ENCODE assay signal across 8 cellular contexts in genomic region chr10:91409069-91409868, GRCh38. TPM values are rescaled to one million over a fixed set of nuclear protein-coding genes. Genes with fewer than 3 reads are reported as not detected.
DNase-seq lines count a peak whose midpoint lies in the region; ATAC-seq, FAIRE-seq and TF ChIP-seq lines count a peak whose summit lies in the region.

No MANE protein-coding gene starts in this region.

- H3K27me3 ChIP-seq in DOHH2 (ENCODE audit: control insufficient read depth, low read length) = no peaks in the 10 kb centered on the region
- H3K27me3 ChIP-seq in heart left ventricle = no peaks in the 10 kb centered on the region
- H3K27me3 ChIP-seq in ovary = no peaks in the 10 kb centered on the region

- intact Hi-C loops in heart left ventricle (cut with DNase I) = loop anchor here in 1 of 10 donors (10.0 kb wide), 1 partner anchor 226 kb away; the partner anchor contains the start of gene PPP1R3C
- intact Hi-C loops in ovary (cut with DNase I) = loop anchor here in 2 of 4 donors (5.0 kb wide), 1 partner anchor 223 kb away; the partner anchor contains the start of gene PPP1R3C (in 2 of the 2)

- H3K79me2 ChIP-seq in DOHH2 (ENCODE audit: control insufficient read depth, low read length) = peaks cover 35% of the 10 kb centered on the region

- WGBS in heart left ventricle, 4 donors = 4 to 11% (median 6%) methylated on average over 18 to 31 of the region's 31 CpGs
- 1 to 2% (median 1%) methylated on average over 30 to 31 of the region's 31 CpGs for WGBS in ovary, 3 donors

- H3K9me2 ChIP-seq in DOHH2 (replicated peaks; ENCODE audit: control insufficient read depth, low read length) = no peaks in the 10 kb centered on the region

- TF ChIP-seq CTCF in DOHH2 (IDR thresholded peaks at IDR 0.05; ENCODE audit: low read depth, low read length, poor library complexity, severe bottlenecking) (no peak), heart left ventricle (IDR thresholded peaks at IDR 0.05) (no peak), ovary (IDR thresholded peaks at IDR 0.05) (no peak)

- no peaks in the 10 kb centered on the region for H4K20me1 ChIP-seq in DOHH2 (ENCODE audit: control insufficient read depth, insufficient read depth, low read depth, low read length)

- H3K4me1 ChIP-seq in DOHH2 (ENCODE audit: control insufficient read depth, low read length) = peaks cover 39% of the 10 kb centered on the region
- peaks cover 0 to 17% (median 7%) of the 10 kb centered on the region in 12 donors for H3K4me1 ChIP-seq in heart left ventricle
- peaks cover 1% of the 10 kb centered on the region for H3K4me1 ChIP-seq in ovary (ENCODE audit: insufficient read depth)

- FAIRE-seq in HTR-8/SVneo (lab: Jason Lieb, UNC) = no peak

- peak overlapping the region; percentile 93 for H3K4me2 ChIP-seq in DOHH2 (ENCODE audit: low read length)

- DNase-seq in HTR-8/SVneo (ENCODE audit: insufficient read length, low spot score) (peak; percentile 68), NOMO-1 treated with dmso at 0.1 percent for 144 hours (lab: John Stamatoyannopoulos, UW; ENCODE audit: unreplicated experiment) (peak; percentile 39), amniotic stem cell (lab: John Stamatoyannopoulos, UW) (peak; percentile 20), heart left ventricle (peak; percentile 87 to 93 (median 90)), ovary (peak; percentile 85 to 89 (median 86)), cortex of kidney (lab: John Stamatoyannopoulos, UW) (no peak)

- TF ChIP-seq POLR2A in heart left ventricle (IDR thresholded peaks at IDR 0.05) = peak; percentile 45 to 90
- peak; percentile 80 for TF ChIP-seq POLR2A in ovary (IDR thresholded peaks at IDR 0.05)

- H3K9me3 ChIP-seq in DOHH2 (ENCODE audit: control insufficient read depth, insufficient read depth, low read length) (no peaks in the 10 kb centered on the region), heart left ventricle (no peaks in the 10 kb centered on the region), ovary (no peaks in the 10 kb centered on the region)

- no peak for TF ChIP-seq EP300 in ovary (IDR thresholded peaks at IDR 0.05)

- peak overlapping the region; percentile 85 for H3K27ac ChIP-seq in DOHH2 (ENCODE audit: low read depth, low read length)
- peak overlapping the region; percentile 96 to 100 (median 99) for H3K27ac ChIP-seq in heart left ventricle
- H3K27ac ChIP-seq in ovary = peak overlapping the region; percentile 100

- ATAC-seq in GM21515 (IDR thresholded peaks at IDR 0.05; ENCODE audit: unreplicated experiment) (peak; percentile 30), heart left ventricle (peak; percentile 95 to 98 (median 97))

- H3K36me3 ChIP-seq in DOHH2 (ENCODE audit: control insufficient read depth, low read length) (0 out of 2 replicates have a peak, but pooled peaks cover 3% of the 10 kb centered on the region), heart left ventricle (no peaks in the 10 kb centered on the region), ovary (no peaks in the 10 kb centered on the region)

- peaks cover 6% of the 10 kb centered on the region for H3F3A ChIP-seq in DOHH2 (ENCODE audit: control insufficient read depth, insufficient read depth)

- H3K4me3 ChIP-seq in DOHH2 (ENCODE audit: low read length) = peak overlapping the region; percentile 93
- H3K4me3 ChIP-seq in heart left ventricle = peak overlapping the region; percentile 67 to 99 (median 84)
- peak overlapping the region; percentile 83 for H3K4me3 ChIP-seq in ovary

RNA-seq across cellular contexts. Expression of gene HECTD2, which starts 0.9 kb away (rescaled TPM):
- 1 to 10 TPM; 2.3 to 9.3 (median 4.4) TPM for total RNA-seq in heart left ventricle
- 1 to 10 TPM; 2.6 to 2.8 TPM for polyA plus RNA-seq in heart left ventricle
- 10 to 100 TPM; 16.5 to 22.3 (median 20.2) TPM for total RNA-seq in ovary
- polyA plus RNA-seq in ovary = 10 to 100 TPM in 1 of 2 donors, 1 to 10 TPM in 1; 8.4 to 10.9 TPM
